Comparison of ENCODE assay signal across 1 cellular context in the genomic region with DNA sequence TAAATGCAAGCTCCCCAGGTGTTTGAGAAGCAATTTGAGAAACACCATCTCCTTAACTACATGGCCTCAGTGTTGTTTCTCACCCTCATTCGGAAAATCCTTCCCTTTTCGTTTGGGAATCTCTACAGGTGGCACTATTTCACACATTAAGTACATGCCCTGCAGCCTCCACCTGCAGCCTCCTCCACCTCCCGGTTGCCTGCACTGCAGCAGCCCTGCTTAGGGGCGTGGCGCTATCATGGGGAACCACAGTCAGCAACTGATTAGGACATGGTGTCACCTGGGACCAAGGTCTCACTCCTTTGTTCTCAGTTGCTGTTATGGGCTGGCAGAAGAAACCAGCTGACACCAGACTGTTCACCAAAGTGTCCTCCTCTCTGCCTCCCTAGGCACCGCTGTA.
TF ChIP-seq lines count a peak whose summit lies in the region.

No MANE protein-coding gene starts in this region.

TF ChIP-seq in HEK293, 187 proteins besides CTCF, POLR2A, EP300 and RAD21 (continued from another document):
- peak; percentile 67; the same call in 1 of the 2 replicates for TF ChIP-seq ZBTB44 (tag by site-specific recombination; IDR thresholded peaks at IDR 0.05)
